In genomic region chr5:181217805-181218065, GRCh38 we compare ENCODE assay signal across 8 cellular contexts.
A peak's percentile ranks its signal among the peaks of the same experiment; 100 is the strongest.
DNase-seq lines count a peak whose midpoint lies in the region; ATAC-seq lines count a peak whose summit lies in the region.

No MANE protein-coding gene starts in this region.

- peaks cover 4 to 17% of the 10 kb centered on the region in 2 donors for H3K36me3 Mint-ChIP-seq in stimulated activated naive B cell treated with anti-CD40 and anti-IgM and Interleukin-4, amounts not matched to agents 10 μg/mL and 1 μg/mL and 100 μg/mL, for 72 hours

- H3K4me3 Mint-ChIP-seq in stimulated activated naive B cell treated with anti-CD40 and anti-IgM and Interleukin-4, amounts not matched to agents 10 μg/mL and 1 μg/mL and 100 μg/mL, for 72 hours = peak overlapping the region; percentile 82 to 89

- peak overlapping the region; percentile 35 for H3K4me3 ChIP-seq in iPS-11a (ENCODE audit: low read depth, low read length)

- H3K27ac Mint-ChIP-seq in stimulated activated naive B cell treated with anti-CD40 and anti-IgM and Interleukin-4, amounts not matched to agents 10 μg/mL and 1 μg/mL and 100 μg/mL, for 72 hours = peak overlapping the region; percentile 97

- H3K27me3 Mint-ChIP-seq in stimulated activated naive B cell treated with anti-CD40 and anti-IgM and Interleukin-4, amounts not matched to agents 10 μg/mL and 1 μg/mL and 100 μg/mL, for 72 hours = peaks cover 8 to 10% of the 10 kb centered on the region in 2 donors

- H3K9me3 Mint-ChIP-seq in stimulated activated naive B cell treated with anti-CD40 and anti-IgM and Interleukin-4, amounts not matched to agents 10 μg/mL and 1 μg/mL and 100 μg/mL, for 72 hours = peaks cover 6% of the 10 kb centered on the region in 2 donors

- peak; percentile 12 for ATAC-seq in GM18861 (IDR thresholded peaks at IDR 0.05; ENCODE audit: unreplicated experiment)
- ATAC-seq in HG03354 (IDR thresholded peaks at IDR 0.05; ENCODE audit: poor library complexity, severe bottlenecking, unreplicated experiment) = peak; percentile 9
- ATAC-seq in stimulated activated naive B cell treated with anti-CD40 and anti-IgM and Interleukin-4, amounts not matched to agents 10 μg/mL and 1 μg/mL and 100 μg/mL, for 72 hours (replicated peaks) = peak; percentile 28 to 40
- ATAC-seq in HG02852 (IDR thresholded peaks at IDR 0.05; ENCODE audit: unreplicated experiment) = no peak

- peak; percentile 81 for DNase-seq in activated effector memory CD4-positive, alpha-beta T cell treated with anti-CD3 and anti-CD28 coated beads, Interleukin-2, amount 50 U/mL, for 16 hours
- no peak for DNase-seq in stimulated activated naive B cell treated with anti-CD40 and anti-IgM and Interleukin-4, amounts not matched to agents 10 μg/mL and 1 μg/mL and 100 μg/mL, for 72 hours
- DNase-seq in SHP77 (lab: John Stamatoyannopoulos, UW) = no peak
- DNase-seq in DMS 273 (lab: John Stamatoyannopoulos, UW; ENCODE audit: unreplicated experiment) = no peak

- peaks cover 41 to 42% of the 10 kb centered on the region in 2 donors for H3K4me1 Mint-ChIP-seq in stimulated activated naive B cell treated with anti-CD40 and anti-IgM and Interleukin-4, amounts not matched to agents 10 μg/mL and 1 μg/mL and 100 μg/mL, for 72 hours
